Comparison of ENCODE assay signal across 24 cellular contexts in the genomic region with DNA sequence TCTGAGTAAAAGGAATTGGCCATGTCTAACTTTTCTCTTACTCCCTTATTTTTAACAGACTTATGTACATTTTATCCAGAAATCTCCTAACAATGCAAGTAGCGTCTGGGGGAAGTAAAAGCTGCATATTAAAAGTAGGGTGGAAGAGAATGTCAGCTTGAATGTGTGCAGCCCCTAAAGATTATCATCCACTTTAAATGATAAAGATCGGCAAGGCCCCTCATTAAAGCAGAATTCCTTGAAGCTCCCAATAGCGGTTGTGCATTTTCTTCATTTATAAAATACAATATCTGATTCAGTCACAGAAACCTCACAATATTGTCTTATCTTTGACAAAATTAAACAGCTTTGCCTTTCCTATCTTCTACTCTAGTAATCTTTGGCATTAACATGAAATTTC.
DNase-seq lines count a peak whose midpoint lies in the region; ATAC-seq and TF ChIP-seq lines count a peak whose summit lies in the region.
"Had no signal": no experiment of that assay in that cellular context is flagged by ENCODE, and none has a peak within 500 bp of the region (broad histone marks: within the 10 kb centered on the region; RNA-seq: fewer than 3 reads in every experiment).

No MANE protein-coding gene starts in this region.

- no peaks in the 10 kb centered on the region for H4K20me1 ChIP-seq in neural progenitor cell (ENCODE audit: low read depth)

- H3K36me3 ChIP-seq in left ventricle myocardium inferior = no peaks in the 10 kb centered on the region
- H3K36me3 ChIP-seq in endodermal cell (ENCODE audit: control insufficient read depth, insufficient read depth, low read length) = no peaks in the 10 kb centered on the region
- H3K36me3 ChIP-seq in neural progenitor cell = no peaks in the 10 kb centered on the region
- H3K36me3 ChIP-seq in body of pancreas (replicated peaks in 1 of 2; ENCODE audit: insufficient read depth in 1 of 2, low read depth in 2 of 2) = no peaks in the 10 kb centered on the region
- H3K36me3 ChIP-seq: BE2C had no signal

- H3K27ac Mint-ChIP-seq in endodermal cell (no peak overlapping the region), neural progenitor cell (peak overlapping the region; percentile 62)
- H3K27ac Mint-ChIP-seq: CD14-positive monocyte had no signal

- no peaks in the 10 kb centered on the region for H3K79me2 ChIP-seq in neural progenitor cell (ENCODE audit: low read depth)

- TF ChIP-seq POLR2A in body of pancreas (IDR thresholded peaks at IDR 0.05) = no peak

- no peak overlapping the region for H3K4me3 ChIP-seq in left ventricle myocardium inferior
- no peak overlapping the region for H3K4me3 ChIP-seq in endodermal cell (ENCODE audit: low read length)
- H3K4me3 ChIP-seq in neural progenitor cell = no peak overlapping the region
- no peak overlapping the region for H3K4me3 ChIP-seq in body of pancreas
- H3K4me3 ChIP-seq: K562 had no signal

- intact Hi-C loops in left ventricle myocardium inferior (cut with micrococcal nuclease) = loop anchor here (5.0 to 10.0 kb wide), 4 partner anchors 34 to 274 kb away; partner anchors contain the start of gene LHFPL6
- intact Hi-C loops in left ventricle myocardium superior (cut with micrococcal nuclease) = loop anchor here (5.0 kb wide), 1 partner anchor 184 kb away; the partner anchor contains the start of gene LHFPL6
- intact Hi-C loops in body of pancreas (cut with DNase I) = no loop called here

- H3F3A ChIP-seq in neural progenitor cell (ENCODE audit: low read depth) = peaks cover 17% of the 10 kb centered on the region

- H3K4me3 Mint-ChIP-seq in endodermal cell = no peak overlapping the region
- H3K4me3 Mint-ChIP-seq in neural progenitor cell = peak overlapping the region; percentile 33
- H3K4me3 Mint-ChIP-seq: CD14-positive monocyte had no signal

- H3K27me3 Mint-ChIP-seq in endodermal cell (ENCODE audit: insufficient read depth) (peaks cover 46% of the 10 kb centered on the region), neural progenitor cell (ENCODE audit: insufficient read depth, low read depth) (no peaks in the 10 kb centered on the region)

- H3K36me3 Mint-ChIP-seq in endodermal cell (ENCODE audit: low read depth) (no peaks in the 10 kb centered on the region), neural progenitor cell (peaks cover 6% of the 10 kb centered on the region)
- H3K36me3 Mint-ChIP-seq: CD14-positive monocyte had no signal

- H2AFZ ChIP-seq in neural progenitor cell (replicated peaks) = no peak overlapping the region

- peaks cover 80% of the 10 kb centered on the region for H3K4me1 ChIP-seq in left ventricle myocardium inferior
- peaks cover 16% of the 10 kb centered on the region for H3K4me1 ChIP-seq in endodermal cell (ENCODE audit: control insufficient read depth, insufficient read depth, low read length)
- H3K4me1 ChIP-seq in neural progenitor cell = peaks cover 48% of the 10 kb centered on the region
- H3K4me1 ChIP-seq in body of pancreas = no peaks in the 10 kb centered on the region
- H3K4me1 ChIP-seq: BE2C had no signal

- 21 to 35% methylated on average over 2 to 3 of the region's 3 CpGs for WGBS in endodermal cell (ENCODE audit: insufficient coverage in 1 of 2, insufficient read length in 1 of 2), 2 experiments
- 54 to 65% methylated on average over 3 of the region's 3 CpGs for whole genome bisulfite sequencing in body of pancreas, 2 donors

- H3K9me3 Mint-ChIP-seq in endodermal cell (no peaks in the 10 kb centered on the region), neural progenitor cell (no peaks in the 10 kb centered on the region)

- DNase-seq in left ventricle myocardium inferior = no peak
- no peak for DNase-seq in left ventricle myocardium superior
- DNase-seq in endodermal cell = no peak
- no peak for DNase-seq in neural progenitor cell (ENCODE audit: low spot score)
- no peak for DNase-seq in GM19238 (ENCODE audit: insufficient read length, low spot score)
- DNase-seq in stimulated activated CD4-positive, alpha-beta T cell treated with anti-CD3 and anti-CD28 coated beads, Interleukin-4, amount 100 ng/mL, for 4 hours = no peak
- no peak for DNase-seq in body of pancreas
- DNase-seq: BE2C, Calu3, DMS79 treated with DMSO at 0.1 percent for 48 hours, Kasumi-1, NCI-H1436, NCI-H187, NCI-H2081 treated with DMSO at 0.1 percent for 48 hours, NCI-H2171, NCI-H510A, NCI-H69, Right ventricle myocardium superior, RPMI8226 had no signal

- H3K4me1 Mint-ChIP-seq in endodermal cell = peaks cover 23% of the 10 kb centered on the region
- peaks cover 80% of the 10 kb centered on the region for H3K4me1 Mint-ChIP-seq in neural progenitor cell

- peak overlapping the region; percentile 85 for H3K27ac ChIP-seq in left ventricle myocardium inferior (replicated peaks)
- peak overlapping the region; percentile 97 for H3K27ac ChIP-seq in endodermal cell (ENCODE audit: low read depth, low read length)
- H3K27ac ChIP-seq in neural progenitor cell = no peak overlapping the region
- no peak overlapping the region for H3K27ac ChIP-seq in body of pancreas
- H3K27ac ChIP-seq: 22Rv1, GM23248 had no signal

- H3K27me3 ChIP-seq in left ventricle myocardium inferior (ENCODE audit: low read depth) (no peaks in the 10 kb centered on the region), endodermal cell (ENCODE audit: control insufficient read depth, insufficient read depth, low read length, poor library complexity, severe bottlenecking) (peaks cover 9% of the 10 kb centered on the region), neural progenitor cell (no peaks in the 10 kb centered on the region), body of pancreas (no peaks in the 10 kb centered on the region)

- no peak for TF ChIP-seq CTCF in left ventricle myocardium inferior (IDR thresholded peaks at IDR 0.05; ENCODE audit: borderline replicate concordance)
- TF ChIP-seq CTCF in endodermal cell (conservative IDR thresholded peaks at IDR 0.05) = no peak
- TF ChIP-seq CTCF in neural progenitor cell (IDR thresholded peaks at IDR 0.05) = no peak
- TF ChIP-seq CTCF in body of pancreas (IDR thresholded peaks at IDR 0.05) = no peak

- H3K4me2 ChIP-seq in neural progenitor cell = peak overlapping the region; percentile 2

- H3K9ac ChIP-seq in endodermal cell (ENCODE audit: extremely low read depth, low read length, poor library complexity, severe bottlenecking) (no peak overlapping the region), neural progenitor cell (no peak overlapping the region)
- H3K9ac ChIP-seq: GM23248 had no signal

- no peaks in the 10 kb centered on the region for H3K9me3 ChIP-seq in left ventricle myocardium inferior (replicated peaks)
- no peaks in the 10 kb centered on the region for H3K9me3 ChIP-seq in endodermal cell (ENCODE audit: control insufficient read depth, low read length)
- H3K9me3 ChIP-seq in neural progenitor cell (ENCODE audit: low read depth) = no peaks in the 10 kb centered on the region
- no peaks in the 10 kb centered on the region for H3K9me3 ChIP-seq in body of pancreas
- H3K9me3 ChIP-seq: BE2C had no signal

- no peak for ATAC-seq in left ventricle myocardium superior
- no peak for ATAC-seq in GM19395 (IDR thresholded peaks at IDR 0.05; ENCODE audit: unreplicated experiment)
- no peak for ATAC-seq in body of pancreas
- ATAC-seq: K562 had no signal

Comparison
In these comparisons a context has a peak if more than half of its experiments do, and no peak if none do; other contexts are left out.
1. H3K27ac ChIP-seq: peak in left ventricle myocardium inferior (single experiment) and endodermal cell (single experiment); none in neural progenitor cell (single experiment) and body of pancreas (0 of 4).